Comparison of ENCODE assay signal across 8 cellular contexts in the genomic region with DNA sequence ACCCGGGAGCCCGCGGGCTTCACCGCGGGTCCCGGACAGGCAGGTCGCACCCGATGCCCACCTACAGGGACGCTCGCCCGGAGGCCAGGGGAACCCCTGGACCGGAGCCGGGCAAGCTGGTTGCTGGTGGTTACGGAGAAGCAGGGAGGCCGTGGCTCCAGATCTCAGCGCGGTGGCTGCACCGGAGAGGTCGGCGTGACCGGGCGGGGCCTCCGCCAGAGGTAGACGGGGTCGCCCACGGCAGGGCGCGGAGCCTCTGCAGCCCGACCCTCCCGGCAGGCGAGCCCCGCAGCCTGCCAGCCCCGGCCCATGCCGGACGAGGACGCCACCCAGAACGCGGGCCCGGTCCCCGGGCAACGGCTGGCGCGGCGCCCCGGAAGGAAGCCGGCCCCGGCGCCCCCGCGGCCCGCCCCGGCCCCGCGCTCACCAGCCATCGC. TPM values are rescaled to one million over a fixed set of nuclear protein-coding genes. Genes with fewer than 3 reads are reported as not detected.
A peak's percentile ranks its signal among the peaks of the same experiment; 100 is the strongest.
DNase-seq lines count a peak whose midpoint lies in the region; ATAC-seq and TF ChIP-seq lines count a peak whose summit lies in the region.

No MANE protein-coding gene starts in this region.

- peak overlapping the region in 1 of 2 experiments; percentile 94 for H3K23ac ChIP-seq in mesenchymal stem cell (ENCODE audit: low read length in 2 of 2)

- intact Hi-C loops in CD4-positive, alpha-beta T cell (cut with DNase I, micrococcal nuclease): loop anchor here (1.0 to 2.0 kb wide), 4 partner anchors 16 to 51 kb away; a partner anchor contains a TSS
- intact Hi-C loops in aorta (cut with DNase I): no loop called here

- H4K91ac ChIP-seq in mesenchymal stem cell (ENCODE audit: low read length): no peak overlapping the region

- no peak overlapping the region for H2AK5ac ChIP-seq in mesenchymal stem cell (ENCODE audit: low read length, severe bottlenecking)

- H3K27ac ChIP-seq in CD4-positive, alpha-beta T cell (ENCODE audit: low read depth, low read length): no peak overlapping the region
- H3K27ac ChIP-seq in HL-60 (replicated peaks) (peak overlapping the region; percentile 55), brain microvascular endothelial cell (no peak overlapping the region), mesenchymal stem cell (ENCODE audit: low read length, poor library complexity, severe bottlenecking) (no peak overlapping the region), aorta (ENCODE audit: low read depth in 1 of 2, low read length in 2 of 2) (no peak overlapping the region)

- POLR2A ChIA-PET in CD4-positive, alpha-beta T cell (lab: Charles Lee): interaction anchor here (0.6 to 3.6 kb wide), 4 partner anchors 17 to 50 kb away, joined by 3 to 13 read pairs (median 5); a partner anchor contains a TSS

- H3K4me1 ChIP-seq in mesenchymal stem cell (ENCODE audit: control insufficient read depth, insufficient read depth, low read depth, low read length) (peaks cover 18% of the 10 kb centered on the region), aorta (ENCODE audit: control insufficient read depth in 1 of 2, insufficient read depth in 2 of 2, low read length in 2 of 2) (no peaks in the 10 kb centered on the region)

- peak overlapping the region; percentile 89 for H3K4me3 ChIP-seq in HL-60 (replicated peaks; ENCODE audit: insufficient read depth, low read length)
- H3K4me3 ChIP-seq in brain microvascular endothelial cell (ENCODE audit: low read depth, low read length): peak overlapping the region; percentile 74
- H3K4me3 ChIP-seq in mesenchymal stem cell (ENCODE audit: insufficient read depth in 1 of 2, low read depth in 1 of 2, low read length in 2 of 2): peak overlapping the region; percentile 75 to 89
- H3K4me3 ChIP-seq in aorta (ENCODE audit: low read length in 2 of 2): peak overlapping the region; percentile 56 to 72

- peak overlapping the region; percentile 89 for H3K9ac ChIP-seq in mesenchymal stem cell (ENCODE audit: low read length)

- H3K27me3 ChIP-seq in CD4-positive, alpha-beta T cell (ENCODE audit: control insufficient read depth, insufficient read depth, low read length): no peaks in the 10 kb centered on the region
- no peaks in the 10 kb centered on the region for H3K27me3 ChIP-seq in HL-60 (ENCODE audit: insufficient read depth, poor library complexity, severe bottlenecking)
- no peaks in the 10 kb centered on the region for H3K27me3 ChIP-seq in brain microvascular endothelial cell (replicated peaks)
- H3K27me3 ChIP-seq in mesenchymal stem cell (ENCODE audit: control insufficient read depth in 1 of 2, insufficient read depth in 1 of 2, low read length in 2 of 2): no peaks in the 10 kb centered on the region
- no peaks in the 10 kb centered on the region for H3K27me3 ChIP-seq in aorta (ENCODE audit: control insufficient read depth in 1 of 2, insufficient read depth in 2 of 2, low read length in 1 of 2)

- H3K36me3 Mint-ChIP-seq in CD4-positive, alpha-beta T cell (ENCODE audit: low read depth): peaks cover 37% of the 10 kb centered on the region

- H2BK15ac ChIP-seq in mesenchymal stem cell (ENCODE audit: low read depth, poor library complexity, severe bottlenecking): no peak overlapping the region

- DNase-seq in CD4-positive, alpha-beta T cell: no peak
- DNase-seq in HL-60 (ENCODE audit: low read depth in 1 of 2, low spot score in 1 of 2): no peak
- no peak for DNase-seq in brain microvascular endothelial cell
- no peak for DNase-seq in mesenchymal stem cell
- DNase-seq in aorta: no peak
- no peak for DNase-seq in DMS79 (lab: John Stamatoyannopoulos, UW)
- no peak for DNase-seq in NCI-H1694 (lab: John Stamatoyannopoulos, UW)

- peak overlapping the region in 1 of 2 experiments; percentile 81 for H3K14ac ChIP-seq in mesenchymal stem cell (ENCODE audit: low read length in 2 of 2)

- in situ Hi-C loops in brain microvascular endothelial cell (cut with HindIII; ENCODE audit: low pct_ligation_motif_present, low sequenced_read_pairs): no loop called here

- H3K4me3 Mint-ChIP-seq in CD4-positive, alpha-beta T cell: peak overlapping the region; percentile 92

- peaks cover 7% of the 10 kb centered on the region for H3K4me1 Mint-ChIP-seq in CD4-positive, alpha-beta T cell (ENCODE audit: low read depth)

- no peak for TF ChIP-seq CTCF in CD4-positive, alpha-beta T cell (IDR thresholded peaks at IDR 0.05)
- no peak for TF ChIP-seq CTCF in HL-60 (IDR thresholded peaks at IDR 0.05; ENCODE audit: insufficient read depth, low read length)
- no peak for TF ChIP-seq CTCF in brain microvascular endothelial cell (IDR thresholded peaks at IDR 0.05; ENCODE audit: low read depth, low read length, missing control alignments)

- no peak for ATAC-seq in CD4-positive, alpha-beta T cell (ENCODE audit: poor library complexity)
- ATAC-seq in GM19463 (IDR thresholded peaks at IDR 0.05; ENCODE audit: unreplicated experiment) (peak; percentile 34), aorta (ENCODE audit: low FRiP score) (no peak)

- peak overlapping the region; percentile 73 for H3K27ac Mint-ChIP-seq in CD4-positive, alpha-beta T cell

- H3K79me1 ChIP-seq in mesenchymal stem cell (replicated peaks; ENCODE audit: low read length, poor library complexity, severe bottlenecking): peaks cover 37% of the 10 kb centered on the region

- H3K27me3 Mint-ChIP-seq in CD4-positive, alpha-beta T cell: no peaks in the 10 kb centered on the region

- no peak overlapping the region for H2BK120ac ChIP-seq in mesenchymal stem cell (ENCODE audit: low read depth, low read length)

- H4K8ac ChIP-seq in mesenchymal stem cell (ENCODE audit: low read length): no peak overlapping the region

- H3K36me3 ChIP-seq in brain microvascular endothelial cell (replicated peaks) (peaks cover 36% of the 10 kb centered on the region), mesenchymal stem cell (ENCODE audit: control insufficient read depth in 1 of 2, insufficient read depth in 2 of 2, low read depth in 1 of 2, low read length in 2 of 2) (peaks cover 65 to 77% of the 10 kb centered on the region in 2 experiments), aorta (ENCODE audit: control insufficient read depth in 1 of 2, insufficient read depth in 2 of 2, low read length in 1 of 2) (no peaks in the 10 kb centered on the region)

- CTCF ChIA-PET in CD4-positive, alpha-beta T cell (lab: Charles Lee): interaction anchor here (1.5 kb wide), 1 partner anchor 15 kb away, joined by 3 read pairs; no protein-coding TSS in a partner anchor

- H2BK5ac ChIP-seq in mesenchymal stem cell (ENCODE audit: low read depth, low read length, poor library complexity, severe bottlenecking): no peak overlapping the region

- H3K4me2 ChIP-seq in mesenchymal stem cell (ENCODE audit: low read length, poor library complexity, severe bottlenecking): peak overlapping the region; percentile 94

- under 1% methylated on average over 26 of the region's 55 CpGs for WGBS in mesenchymal stem cell
- WGBS in aorta, 2 donors: 1% methylated on average over 46 to 55 of the region's 55 CpGs

- H3K4ac ChIP-seq in mesenchymal stem cell (ENCODE audit: low read depth in 1 of 2, low read length in 2 of 2): peak overlapping the region in 1 of 2 experiments; percentile 61

- peak overlapping the region; percentile 57 to 76 for H3K18ac ChIP-seq in mesenchymal stem cell (ENCODE audit: low read depth in 1 of 2, low read length in 2 of 2)

- H3K9me3 ChIP-seq in CD4-positive, alpha-beta T cell (ENCODE audit: control insufficient read depth, low read length): no peaks in the 10 kb centered on the region
- H3K9me3 ChIP-seq in mesenchymal stem cell (ENCODE audit: control insufficient read depth, low read length) (no peaks in the 10 kb centered on the region), aorta (ENCODE audit: control insufficient read depth, low read length) (no peaks in the 10 kb centered on the region)

- no peaks in the 10 kb centered on the region for H3K9me3 Mint-ChIP-seq in CD4-positive, alpha-beta T cell

- H2BK12ac ChIP-seq in mesenchymal stem cell (ENCODE audit: low read length in 2 of 2): peak overlapping the region in 1 of 2 experiments; percentile 19

- peak overlapping the region; percentile 21 for H2AFZ ChIP-seq in mesenchymal stem cell (ENCODE audit: low read depth, low read length)

RNA-seq across cellular contexts. Expression of a gene that starts 0.3 kb away (rescaled TPM):
- total RNA-seq in CD4-positive, alpha-beta T cell: 10 to 100 TPM; 18.7 to 18.9 TPM
- polyA plus RNA-seq in mesenchymal stem cell (2013, experiment 1 of 2): 50.1 TPM
- 48.6 TPM for polyA plus RNA-seq in mesenchymal stem cell (2013, experiment 2 of 2)
- total RNA-seq in aorta: 10 to 100 TPM; 14.6 to 20.8 TPM
- polyA plus RNA-seq in aorta: 10 to 100 TPM; 30.1 to 33.2 TPM

RNA-seq across cellular contexts. Expression of a gene that starts 7.1 kb away (rescaled TPM):
- 10 to 100 TPM; 56.7 to 57.5 TPM for total RNA-seq in CD4-positive, alpha-beta T cell
- 9.5 TPM for polyA plus RNA-seq in mesenchymal stem cell (2013, experiment 1 of 2)
- polyA plus RNA-seq in mesenchymal stem cell (2013, experiment 2 of 2): 8.5 TPM
- total RNA-seq in aorta: 10 to 100 TPM; 18.6 to 21.6 TPM
- polyA plus RNA-seq in aorta: 10 to 100 TPM in 1 of 2 donors, 1 to 10 TPM in 1; 8.5 to 43.1 TPM

RNA-seq across cellular contexts. Expression of a gene that starts 8.8 kb away (rescaled TPM):
- total RNA-seq in CD4-positive, alpha-beta T cell: under 1 TPM in 1 of 2 experiments, not detected in 1; 0.20 TPM
- polyA plus RNA-seq in mesenchymal stem cell (2013, experiment 1 of 2): 0.68 TPM
- polyA plus RNA-seq in mesenchymal stem cell (2013, experiment 2 of 2): 1.1 TPM
- 1 to 10 TPM in 1 of 2 donors, under 1 TPM in 1; 0.58 to 1.0 TPM for total RNA-seq in aorta
- 1 to 10 TPM in 1 of 2 donors, not detected in 1; 2.4 TPM for polyA plus RNA-seq in aorta

RNA-seq across cellular contexts. Expression of a gene that starts 16.7 kb away (rescaled TPM):
- total RNA-seq in CD4-positive, alpha-beta T cell: 10 to 100 TPM; 10.8 to 13.3 TPM
- polyA plus RNA-seq in mesenchymal stem cell (2013, experiment 1 of 2): 27.1 TPM
- 27.7 TPM for polyA plus RNA-seq in mesenchymal stem cell (2013, experiment 2 of 2)
- total RNA-seq in aorta: 10 to 100 TPM; 29.4 to 38.6 TPM
- polyA plus RNA-seq in aorta: 10 to 100 TPM in 1 of 2 donors, 1 to 10 TPM in 1; 9.9 to 16.0 TPM

RNA-seq across cellular contexts. Expression of a gene that starts 19.3 kb away (rescaled TPM):
- total RNA-seq in CD4-positive, alpha-beta T cell: 10 to 100 TPM; 27.9 to 28.9 TPM
- polyA plus RNA-seq in mesenchymal stem cell (2013, experiment 1 of 2): 263 TPM
- 272 TPM for polyA plus RNA-seq in mesenchymal stem cell (2013, experiment 2 of 2)
- total RNA-seq in aorta: 10 to 100 TPM; 65.6 to 80.1 TPM
- polyA plus RNA-seq in aorta: 100 to 1,000 TPM; 190 to 195 TPM

Comparison
In these comparisons a context has a peak if more than half of its experiments do, and no peak if none do; other contexts are left out.
1. intact Hi-C loops: an anchor here in CD4-positive, alpha-beta T cell (1.0 to 2.0 kb wide); none called in aorta.